Comparison of ENCODE assay signal across 1 cellular context in the genomic region with DNA sequence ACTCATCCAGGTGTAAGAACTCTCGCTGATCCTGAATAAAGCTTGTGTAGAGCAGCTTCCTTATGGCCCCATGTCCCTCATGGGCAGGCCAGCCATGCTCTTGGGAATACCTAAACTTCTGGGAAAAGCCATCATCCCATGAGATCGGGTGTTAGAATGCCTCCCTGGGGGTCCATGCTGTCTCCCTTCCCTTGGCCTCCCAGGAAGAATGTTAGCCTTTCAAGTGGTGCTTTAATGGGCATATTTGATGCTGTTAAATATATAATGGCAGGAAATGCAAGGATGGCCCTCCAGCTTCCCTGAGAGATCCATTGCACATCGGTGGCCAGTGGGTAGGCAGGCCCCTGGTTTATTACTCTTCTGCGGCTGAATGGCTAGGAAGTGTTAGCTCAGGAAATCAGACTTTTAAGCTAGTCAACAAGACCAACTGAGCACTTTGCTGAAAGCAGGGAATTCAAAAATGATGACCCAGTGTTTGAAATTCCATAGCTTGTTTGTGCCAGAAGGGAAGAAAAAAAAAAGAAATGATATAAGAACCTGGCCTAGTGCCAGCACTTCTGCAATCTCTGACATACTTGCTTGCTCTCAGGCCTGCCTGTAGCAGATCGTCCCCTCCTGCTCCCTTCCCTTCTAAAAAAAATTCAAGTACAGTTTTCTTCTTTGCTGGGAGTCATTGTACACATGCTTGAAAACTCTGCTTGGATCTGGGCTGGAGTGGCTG.
TF ChIP-seq lines count a peak whose summit lies in the region.

No MANE protein-coding gene starts in this region.

TF ChIP-seq in HepG2, 621 proteins besides CTCF, POLR2A, EP300 and RAD21 (continued from another document):
- TF ChIP-seq, protein P1, sequence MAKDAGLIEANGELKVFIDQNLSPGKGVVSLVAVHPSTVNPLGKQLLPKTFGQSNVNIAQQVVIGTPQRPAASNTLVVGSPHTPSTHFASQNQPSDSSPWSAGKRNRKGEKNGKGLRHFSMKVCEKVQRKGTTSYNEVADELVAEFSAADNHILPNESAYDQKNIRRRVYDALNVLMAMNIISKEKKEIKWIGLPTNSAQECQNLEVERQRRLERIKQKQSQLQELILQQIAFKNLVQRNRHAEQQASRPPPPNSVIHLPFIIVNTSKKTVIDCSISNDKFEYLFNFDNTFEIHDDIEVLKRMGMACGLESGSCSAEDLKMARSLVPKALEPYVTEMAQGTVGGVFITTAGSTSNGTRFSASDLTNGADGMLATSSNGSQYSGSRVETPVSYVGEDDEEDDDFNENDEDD (CRISPR knock-in tag; IDR thresholded peaks at IDR 0.05; ENCODE audit: borderline replicate concordance) = no peak
- TF ChIP-seq ZNF496 (CRISPR knock-in tag; IDR thresholded peaks at IDR 0.05; ENCODE audit: insufficient replicate concordance) (no peak), REL (CRISPR knock-in tag; conservative IDR thresholded peaks at IDR 0.05) (no peak)
